ENCODE assay signal across 1 cellular context in genomic region chr7:127976056-127976455, GRCh38.
TF ChIP-seq lines count a peak whose summit lies in the region.

No MANE protein-coding gene starts in this region.

TF ChIP-seq in Ishikawa, 13 proteins besides CTCF, POLR2A, EP300 and RAD21 (continued from another document):
- TF ChIP-seq NFIC (IDR thresholded peaks at IDR 0.05) (peak; percentile 79), FOXM1 (IDR thresholded peaks at IDR 0.05; ENCODE audit: borderline replicate concordance, low read depth) (no peak), TAF1 (IDR thresholded peaks at IDR 0.05; ENCODE audit: low read depth) (no peak), CREB1 (IDR thresholded peaks at IDR 0.05; ENCODE audit: low read depth) (no peak), YY1 (IDR thresholded peaks at IDR 0.05; ENCODE audit: low read depth) (no peak), TEAD4 (IDR thresholded peaks at IDR 0.05) (peak; percentile 73), MAX (IDR thresholded peaks at IDR 0.05) (peak; percentile 52), ZBTB7A (IDR thresholded peaks at IDR 0.05; ENCODE audit: low read depth) (no peak), EGR1 (IDR thresholded peaks at IDR 0.05) (no peak), TCF12 (IDR thresholded peaks at IDR 0.05; ENCODE audit: low read depth) (peak; percentile 33; the same call in 1 of the 2 replicates), USF1 (IDR thresholded peaks at IDR 0.05) (peak; percentile 36; the same call in 1 of the 2 replicates)
TF ChIP-seq in Ishikawa: peak in this region for 6.
